In the genomic region with DNA sequence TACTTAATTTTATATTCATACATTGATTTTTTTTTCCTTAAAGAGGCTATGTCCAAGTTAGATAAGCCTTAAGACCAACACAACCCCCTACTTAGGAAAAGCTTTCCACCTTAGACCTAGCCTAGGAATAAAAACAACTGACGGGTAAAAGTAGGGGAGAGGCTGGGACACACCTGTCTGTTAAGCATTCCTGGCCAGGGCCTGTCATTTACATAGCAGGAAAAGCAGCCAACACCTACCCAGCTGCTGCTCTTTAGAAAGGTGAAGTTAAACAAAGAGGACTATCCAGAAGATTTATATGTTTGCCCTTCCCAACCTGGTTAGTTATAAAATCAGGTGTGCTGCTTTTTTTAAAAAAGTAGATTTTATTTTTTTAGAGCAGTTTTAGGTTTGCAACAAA, we compare ENCODE assay signal across 12 cellular contexts. TPM values are rescaled to one million over a fixed set of nuclear protein-coding genes. Genes with fewer than 3 reads are reported as not detected.
A peak's percentile ranks its signal among the peaks of the same experiment; 100 is the strongest.
DNase-seq lines count a peak whose midpoint lies in the region; ATAC-seq and TF ChIP-seq lines count a peak whose summit lies in the region.
"Had no signal": no experiment of that assay in that cellular context is flagged by ENCODE, and none has a peak within 500 bp of the region (broad histone marks: within the 10 kb centered on the region; RNA-seq: fewer than 3 reads in every experiment).

No MANE protein-coding gene starts in this region.

- no peak for TF ChIP-seq POLR2A in upper lobe of left lung (IDR thresholded peaks at IDR 0.05)

- no peaks in the 10 kb centered on the region for H3K36me3 Mint-ChIP-seq in activated CD8-positive, alpha-beta T cell treated with anti-CD3 and anti-CD28 coated beads, Interleukin-2, amount 10 ng/mL, durations not matched to agents 7 days and 5 days (ENCODE audit: low read depth)
- H3K36me3 Mint-ChIP-seq: immature natural killer cell had no signal

- H3K27me3 ChIP-seq in OCI-LY3 (ENCODE audit: low read depth, low read length) = no peaks in the 10 kb centered on the region
- no peaks in the 10 kb centered on the region for H3K27me3 ChIP-seq in upper lobe of left lung
- H3K27me3 ChIP-seq: esophagus muscularis mucosa had no signal

- CTCF ChIA-PET in activated CD8-positive, alpha-beta T cell treated with anti-CD3 and anti-CD28 coated beads, Interleukin-2, amount 10 ng/mL, durations not matched to agents 7 days and 5 days (lab: Charles Lee) = no interaction called here

- H3K4me3 Mint-ChIP-seq in activated CD8-positive, alpha-beta T cell treated with anti-CD3 and anti-CD28 coated beads, Interleukin-2, amount 10 ng/mL, durations not matched to agents 7 days and 5 days = no peak overlapping the region
- H3K4me3 Mint-ChIP-seq: activated T-cell treated with anti-CD3 and anti-CD28 coated beads, Interleukin-2, amount 50 U/mL, for 4 hours had no signal

- no peak for TF ChIP-seq EP300 in upper lobe of left lung (IDR thresholded peaks at IDR 0.05)

- H3K27ac ChIP-seq in OCI-LY3 (ENCODE audit: low read length) (peak overlapping the region; percentile 59; the same call in 1 of the 2 replicates), upper lobe of left lung (peak overlapping the region in 3 of 4 donors; percentile 2 to 55 (median 24))
- H3K27ac ChIP-seq: esophagus muscularis mucosa, parathyroid adenoma had no signal

- peak overlapping the region; percentile 67; the same call in 1 of the 2 replicates for H2AFZ ChIP-seq in OCI-LY3 (ENCODE audit: low read depth, low read length)
- H2AFZ ChIP-seq: parathyroid adenoma had no signal

- WGBS in upper lobe of left lung, 2 donors = 60 to 75% methylated on average over 1 of the region's 1 CpG

- H3K4me1 ChIP-seq in OCI-LY3 (ENCODE audit: low read length) (peaks cover 19% of the 10 kb centered on the region), upper lobe of left lung (peaks cover 0 to 11% (median 3%) of the 10 kb centered on the region in 4 donors)
- H3K4me1 ChIP-seq: parathyroid adenoma had no signal

- H3K9me3 Mint-ChIP-seq in activated CD8-positive, alpha-beta T cell treated with anti-CD3 and anti-CD28 coated beads, Interleukin-2, amount 10 ng/mL, durations not matched to agents 7 days and 5 days (ENCODE audit: insufficient read depth) = no peaks in the 10 kb centered on the region
- H3K9me3 Mint-ChIP-seq: activated T-cell treated with anti-CD3 and anti-CD28 coated beads, Interleukin-2, amount 50 U/mL, for 4 hours had no signal

- peak overlapping the region; percentile 93 for H3K4me2 ChIP-seq in OCI-LY3 (ENCODE audit: low read length)

- DNase-seq in NCI-H1105 treated with DMSO at 0.1 percent for 48 hours (lab: John Stamatoyannopoulos, UW) = peak; percentile 81
- DNase-seq in iPS-NIHi7 (ENCODE audit: extremely low spot score) = peak; percentile 43
- DNase-seq in upper lobe of left lung = peak in 1 of 2 donors; percentile 68
- DNase-seq in activated CD8-positive, alpha-beta T cell treated with anti-CD3 and anti-CD28 coated beads, Interleukin-2, amount 10 ng/mL, durations not matched to agents 7 days and 5 days = no peak
- DNase-seq: activated T-cell treated with anti-CD3 and anti-CD28 coated beads, Interleukin-2, amount 50 U/mL, for 4 hours; immature natural killer cell; stimulated activated CD4-positive, alpha-beta T cell treated with anti-CD3 and anti-CD28 coated beads, Interleukin-4, amount 100 ng/mL, for 1 hour had no signal

- H3K9ac ChIP-seq in OCI-LY3 (ENCODE audit: low read length) = peak overlapping the region; percentile 54
- H3K9ac ChIP-seq: parathyroid adenoma had no signal

- no peaks in the 10 kb centered on the region for H3K27me3 Mint-ChIP-seq in activated CD8-positive, alpha-beta T cell treated with anti-CD3 and anti-CD28 coated beads, Interleukin-2, amount 10 ng/mL, durations not matched to agents 7 days and 5 days (ENCODE audit: low read depth)

- ATAC-seq in upper lobe of left lung (ENCODE audit: low FRiP score in 2 of 2) (peak; percentile 47 to 78), GM21529 (IDR thresholded peaks at IDR 0.05; ENCODE audit: unreplicated experiment) (no peak), HG03521 (IDR thresholded peaks at IDR 0.05; ENCODE audit: unreplicated experiment) (no peak)
- no peak for ATAC-seq in activated CD8-positive, alpha-beta T cell treated with anti-CD3 and anti-CD28 coated beads, Interleukin-2, amount 10 ng/mL, durations not matched to agents 7 days and 5 days
- ATAC-seq: activated T-cell treated with anti-CD3 and anti-CD28 coated beads, Interleukin-2, amount 50 U/mL, for 4 hours had no signal

- H3K4me3 ChIP-seq in OCI-LY3 (ENCODE audit: low read length) (no peak overlapping the region), upper lobe of left lung (no peak overlapping the region)
- H3K4me3 ChIP-seq: esophagus muscularis mucosa had no signal

- POLR2A ChIA-PET in activated CD8-positive, alpha-beta T cell treated with anti-CD3 and anti-CD28 coated beads, Interleukin-2, amount 10 ng/mL, durations not matched to agents 7 days and 5 days (lab: Charles Lee) = no interaction called here

- no peak overlapping the region for H3K27ac Mint-ChIP-seq in activated CD8-positive, alpha-beta T cell treated with anti-CD3 and anti-CD28 coated beads, Interleukin-2, amount 10 ng/mL, durations not matched to agents 7 days and 5 days

- H3K4me1 Mint-ChIP-seq in activated CD8-positive, alpha-beta T cell treated with anti-CD3 and anti-CD28 coated beads, Interleukin-2, amount 10 ng/mL, durations not matched to agents 7 days and 5 days (ENCODE audit: low read depth) = peaks cover 10% of the 10 kb centered on the region

- H3K36me3 ChIP-seq in OCI-LY3 (replicated peaks; ENCODE audit: low read depth, low read length) = no peaks in the 10 kb centered on the region
- no peaks in the 10 kb centered on the region for H3K36me3 ChIP-seq in upper lobe of left lung
- H3K36me3 ChIP-seq: esophagus muscularis mucosa had no signal

- no peaks in the 10 kb centered on the region for H4K20me1 ChIP-seq in OCI-LY3 (ENCODE audit: insufficient read depth, low read length)

- no peak for TF ChIP-seq CTCF in OCI-LY3 (IDR thresholded peaks at IDR 0.05; ENCODE audit: low read depth, low read length)
- no peak for TF ChIP-seq CTCF in upper lobe of left lung (IDR thresholded peaks at IDR 0.05)

- no peaks in the 10 kb centered on the region for H3K9me3 ChIP-seq in OCI-LY3 (ENCODE audit: insufficient read depth, low read length)
- H3K9me3 ChIP-seq in upper lobe of left lung = no peaks in the 10 kb centered on the region
- H3K9me3 ChIP-seq: esophagus muscularis mucosa had no signal

- no peaks in the 10 kb centered on the region for H3K79me2 ChIP-seq in OCI-LY3 (ENCODE audit: low read length)
- H3K79me2 ChIP-seq: parathyroid adenoma had no signal

RNA-seq across cellular contexts. Expression of gene SAMD13, which starts 29.1 kb away (rescaled TPM):
- 1 to 10 TPM in 2 of 6 donors, under 1 TPM in 2, not detected in 2; 0.71 to 1.9 (median 0.90) TPM for total RNA-seq in upper lobe of left lung
- total RNA-seq in activated CD8-positive, alpha-beta T cell treated with anti-CD3 and anti-CD28 coated beads, Interleukin-2, amount 10 ng/mL, durations not matched to agents 7 days and 5 days = under 1 TPM in 1 of 2 experiments, not detected in 1; 0.29 TPM

Comparison
In these comparisons a context has a peak if more than half of its experiments do, and no peak if none do; other contexts are left out.
1. ATAC-seq: peak in upper lobe of left lung (2 of 2); none in GM21529 (single experiment), activated CD8-positive, alpha-beta T cell treated with anti-CD3 and anti-CD28 coated beads, Interleukin-2, amount 10 ng/mL, durations not matched to agents 7 days and 5 days (single experiment) and HG03521 (single experiment).